In the genomic region with DNA sequence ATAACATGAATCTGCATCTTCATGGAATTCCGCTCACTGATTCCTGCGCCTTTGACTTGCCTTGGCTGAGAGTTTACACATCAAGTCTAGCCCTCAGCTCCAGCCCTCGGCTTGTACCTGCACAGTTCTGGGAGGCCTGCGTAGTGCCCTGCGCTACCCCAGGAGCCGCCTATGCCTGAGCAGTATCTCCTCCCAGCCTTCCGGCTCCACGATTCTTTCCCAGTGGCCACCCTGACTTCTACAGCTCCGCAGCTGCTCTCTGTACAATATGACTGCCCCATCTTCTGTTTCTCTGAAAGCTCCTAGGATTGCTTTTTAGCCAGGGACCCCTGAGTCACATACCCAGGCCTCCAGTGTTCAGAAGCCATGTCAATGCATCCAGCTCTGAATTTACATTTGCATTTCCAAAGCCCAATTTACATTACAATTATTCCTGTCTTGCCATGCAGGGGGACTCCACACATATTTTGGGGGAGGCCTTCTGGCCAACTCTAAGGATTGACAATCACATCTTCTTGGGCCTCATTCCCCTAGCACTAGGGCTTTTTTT, we compare ENCODE assay signal across 18 cellular contexts.
A peak's percentile ranks its signal among the peaks of the same experiment; 100 is the strongest.
DNase-seq lines count a peak whose midpoint lies in the region; ATAC-seq and TF ChIP-seq lines count a peak whose summit lies in the region.
"Had no signal": no experiment of that assay in that cellular context is flagged by ENCODE, and none has a peak within 500 bp of the region (broad histone marks: within the 10 kb centered on the region; RNA-seq: fewer than 3 reads in every experiment).

No MANE protein-coding gene starts in this region.

- H3K9me3 Mint-ChIP-seq in activated CD4-positive, alpha-beta T cell treated with anti-CD3 and anti-CD28 coated beads, Interleukin-2, amount 10 ng/mL, durations not matched to agents 24 days and 14 days, result no peaks in the 10 kb centered on the region
- no peaks in the 10 kb centered on the region for H3K9me3 Mint-ChIP-seq in osteocyte (ENCODE audit: unreplicated experiment)
- H3K9me3 Mint-ChIP-seq: CD4-positive, alpha-beta memory T cell had no signal

- H3K18ac ChIP-seq in mesendoderm (ENCODE audit: low read length), result no peak overlapping the region

- H4K8ac ChIP-seq in mesendoderm (ENCODE audit: low read depth, low read length), result no peak overlapping the region

- H3K4me2 ChIP-seq in mesendoderm (ENCODE audit: low read length), result no peak overlapping the region

- no peaks in the 10 kb centered on the region for H3K36me3 ChIP-seq in mesendoderm (ENCODE audit: control insufficient read depth, insufficient read depth, low read length)

- H4K5ac ChIP-seq in mesendoderm (ENCODE audit: low read length), result no peak overlapping the region

- H3K27me3 ChIP-seq in foreskin keratinocyte (no peaks in the 10 kb centered on the region), mesendoderm (ENCODE audit: insufficient read depth, low read length, poor library complexity) (no peaks in the 10 kb centered on the region)

- H3K36me3 Mint-ChIP-seq in activated CD4-positive, alpha-beta T cell treated with anti-CD3 and anti-CD28 coated beads, Interleukin-2, amount 10 ng/mL, durations not matched to agents 24 days and 14 days (ENCODE audit: low read depth), result no peaks in the 10 kb centered on the region
- H3K36me3 Mint-ChIP-seq in osteocyte (ENCODE audit: unreplicated experiment), result peaks cover 2% of the 10 kb centered on the region
- H3K36me3 Mint-ChIP-seq: CD4-positive, alpha-beta memory T cell had no signal

- H3K79me1 ChIP-seq in mesendoderm (ENCODE audit: low read length), result no peaks in the 10 kb centered on the region

- H3K9ac ChIP-seq in mesendoderm (ENCODE audit: low read length), result no peak overlapping the region

- H3K23ac ChIP-seq in mesendoderm (ENCODE audit: low read length), result no peak overlapping the region

- peak; percentile 6 for DNase-seq in activated CD4-positive, alpha-beta T cell treated with anti-CD3 and anti-CD28 coated beads, Interleukin-2, amount 10 ng/mL, durations not matched to agents 24 days and 14 days
- no peak for DNase-seq in activated CD4-positive, alpha-beta T cell treated with anti-CD3 and anti-CD28 coated beads for 1 hour
- DNase-seq in foreskin keratinocyte, result no peak
- DNase-seq in osteocyte (ENCODE audit: extremely low spot score, unreplicated experiment), result peak; percentile 74
- DNase-seq in mesenteric fat pad (ENCODE audit: low spot score), result no peak
- no peak for DNase-seq in T-helper 9 cell
- DNase-seq in mesendoderm, result no peak
- DNase-seq: CD4-positive, alpha-beta memory T cell; DMS79; KG1; NCI-H1048; NCI-H1694; NCI-H524 treated with DMSO at 0.1 percent for 48 hours had no signal

- WGBS in mesendoderm (ENCODE audit: extremely low coverage, insufficient coverage, low lambda C conversion rate), result no CpG with 5 or more reads among the region's 9 CpGs

- H3K27ac ChIP-seq in VCaP (peak overlapping the region; percentile 84; the same call in 1 of the 2 replicates), foreskin keratinocyte (peak overlapping the region; percentile 100), mesendoderm (ENCODE audit: low read depth, low read length) (no peak overlapping the region)
- H3K27ac ChIP-seq: 22Rv1 had no signal

- no peak overlapping the region for H2AK5ac ChIP-seq in mesendoderm (ENCODE audit: low read length)

- H3K27me3 Mint-ChIP-seq in activated CD4-positive, alpha-beta T cell treated with anti-CD3 and anti-CD28 coated beads, Interleukin-2, amount 10 ng/mL, durations not matched to agents 24 days and 14 days, result no peaks in the 10 kb centered on the region
- no peaks in the 10 kb centered on the region for H3K27me3 Mint-ChIP-seq in osteocyte (ENCODE audit: unreplicated experiment)
- H3K27me3 Mint-ChIP-seq: CD4-positive, alpha-beta memory T cell had no signal

- intact Hi-C loops in activated CD4-positive, alpha-beta T cell treated with anti-CD3 and anti-CD28 coated beads, Interleukin-2, amount 10 ng/mL, durations not matched to agents 24 days and 14 days (cut with micrococcal nuclease), result no loop called here

- H3K56ac ChIP-seq in mesendoderm (ENCODE audit: low read length), result no peak overlapping the region

- H2BK120ac ChIP-seq in mesendoderm (ENCODE audit: low read depth, low read length), result no peak overlapping the region

- TF ChIP-seq CTCF in VCaP (conservative IDR thresholded peaks at IDR 0.05), result no peak
- no peak for TF ChIP-seq CTCF in foreskin keratinocyte (conservative IDR thresholded peaks at IDR 0.05)
- TF ChIP-seq CTCF in osteocyte (IDR thresholded peaks at IDR 0.05), result no peak

- no peak overlapping the region for H3K27ac Mint-ChIP-seq in activated CD4-positive, alpha-beta T cell treated with anti-CD3 and anti-CD28 coated beads, Interleukin-2, amount 10 ng/mL, durations not matched to agents 24 days and 14 days
- no peak overlapping the region for H3K27ac Mint-ChIP-seq in osteocyte (ENCODE audit: unreplicated experiment)
- H3K27ac Mint-ChIP-seq: CD4-positive, alpha-beta memory T cell had no signal

- H2BK15ac ChIP-seq in mesendoderm (replicated peaks; ENCODE audit: low read depth), result no peak overlapping the region

- H3K4me1 ChIP-seq in foreskin keratinocyte (peaks cover 49% of the 10 kb centered on the region), mesendoderm (ENCODE audit: control insufficient read depth, low read depth, low read length) (no peaks in the 10 kb centered on the region)

- no peak for ATAC-seq in foreskin keratinocyte
- ATAC-seq: HepG2, Panc1, Right ventricle myocardium inferior had no signal

- H3K79me2 ChIP-seq in mesendoderm (ENCODE audit: control insufficient read depth, insufficient read depth, low read length), result no peaks in the 10 kb centered on the region

- no peak overlapping the region for H3K4ac ChIP-seq in mesendoderm (ENCODE audit: low read depth, low read length)

- H3K4me3 Mint-ChIP-seq in activated CD4-positive, alpha-beta T cell treated with anti-CD3 and anti-CD28 coated beads, Interleukin-2, amount 10 ng/mL, durations not matched to agents 24 days and 14 days, result no peak overlapping the region
- H3K4me3 Mint-ChIP-seq in osteocyte (ENCODE audit: unreplicated experiment), result no peak overlapping the region
- H3K4me3 Mint-ChIP-seq: CD4-positive, alpha-beta memory T cell had no signal

- no peak overlapping the region for H2BK5ac ChIP-seq in mesendoderm (ENCODE audit: low read length)

- no peaks in the 10 kb centered on the region for H3K4me1 Mint-ChIP-seq in activated CD4-positive, alpha-beta T cell treated with anti-CD3 and anti-CD28 coated beads, Interleukin-2, amount 10 ng/mL, durations not matched to agents 24 days and 14 days
- H3K4me1 Mint-ChIP-seq in osteocyte (ENCODE audit: unreplicated experiment), result peaks cover 4% of the 10 kb centered on the region

- no peak overlapping the region for H3K4me3 ChIP-seq in mesendoderm (ENCODE audit: low read length)

Comparison
In these comparisons a context has a peak if more than half of its experiments do, and no peak if none do; other contexts are left out.
1. DNase-seq: peak in activated CD4-positive, alpha-beta T cell treated with anti-CD3 and anti-CD28 coated beads, Interleukin-2, amount 10 ng/mL, durations not matched to agents 24 days and 14 days (single experiment) and osteocyte (single experiment); none in activated CD4-positive, alpha-beta T cell treated with anti-CD3 and anti-CD28 coated beads for 1 hour (single experiment), foreskin keratinocyte (0 of 2), mesenteric fat pad (single experiment), T-helper 9 cell (single experiment) and mesendoderm (single experiment).